Comparison of ENCODE assay signal across 37 cellular contexts in the genomic region with DNA sequence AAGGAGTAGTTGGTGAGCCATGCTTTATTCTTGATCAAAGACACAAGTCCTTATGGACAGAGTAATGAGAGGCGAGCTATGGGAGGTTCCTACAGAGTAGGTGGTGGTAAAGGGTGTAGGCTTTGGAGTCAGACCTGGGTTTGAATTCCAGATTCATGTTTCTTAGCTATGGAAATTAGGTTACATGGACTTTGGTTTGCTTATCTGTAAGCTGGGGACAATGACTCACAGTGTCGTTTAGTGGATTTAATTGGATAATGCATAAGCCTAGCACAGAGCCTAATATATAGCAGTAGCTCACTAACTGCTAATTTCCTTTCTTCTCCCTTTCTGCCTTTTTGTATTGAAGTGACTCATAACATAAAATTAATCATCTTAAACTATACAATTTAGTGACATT. TPM values are rescaled to one million over a fixed set of nuclear protein-coding genes. Genes with fewer than 3 reads are reported as not detected.
"Had no signal": no experiment of that assay in that cellular context is flagged by ENCODE, and none has a peak within 500 bp of the region (broad histone marks: within the 10 kb centered on the region; RNA-seq: fewer than 3 reads in every experiment).

No MANE protein-coding gene starts in this region.

- FAIRE-seq: endometrium, endothelial cell of umbilical vein had no signal

- DNase-seq: activated CD4-positive, alpha-beta memory T cell treated with anti-CD3 and anti-CD28 coated beads for 36 hours; activated CD4-positive, alpha-beta T cell treated with anti-CD3 and anti-CD28 coated beads for 36 hours; activated CD4-positive, alpha-beta T cell treated with anti-CD3 and anti-CD28 coated beads, Interleukin-2, amount 10 ng/mL, durations not matched to agents 24 days and 14 days; activated CD4-positive, CD25-positive, alpha-beta regulatory T cell; activated CD4-positive, CD25-positive, alpha-beta regulatory T cell treated with anti-CD3 and anti-CD28 coated beads, Interleukin-2, amount 50 U/mL, for 72 hours; activated CD8-positive, alpha-beta memory T cell treated with anti-CD3 and anti-CD28 coated beads, Interleukin-2, amount 10 ng/mL, durations not matched to agents 7 days and 5 days; activated CD8-positive, alpha-beta memory T cell treated with anti-CD3 and anti-CD28 coated beads, Interleukin-2, amount 50 U/mL, for 4 hours; activated CD8-positive, alpha-beta T cell treated with anti-CD3 and anti-CD28 coated beads, Interleukin-2, amount 10 ng/mL, durations not matched to agents 7 days and 5 days; activated effector memory CD4-positive, alpha-beta T cell treated with anti-CD3 and anti-CD28 coated beads, Interleukin-2, amount 50 U/mL, for 16 hours; activated naive CD4-positive, alpha-beta T cell treated with anti-CD3 and anti-CD28 coated beads for 36 hours; activated naive CD8-positive, alpha-beta T cell treated with anti-CD3 and anti-CD28 coated beads for 36 hours; activated naive CD8-positive, alpha-beta T cell treated with anti-CD3 and anti-CD28 coated beads, Interleukin-2, amount 50 U/mL, for 24 hours; activated T-cell treated with anti-CD3 and anti-CD28 coated beads, Interleukin-2, amount 50 U/mL, for 1 hour; activated T-cell treated with anti-CD3 and anti-CD28 coated beads, Interleukin-2, amount 50 U/mL, for 48 hours; adrenal gland; amygdala; aorta; central memory CD4-positive, alpha-beta T cell; cerebellar nuclear complex; colonic mucosa; effector CD8-positive, alpha-beta T cell; esophagus squamous epithelium; foreskin melanocyte; T-helper 2 cell had no signal

- ATAC-seq: activated CD4-positive, alpha-beta T cell treated with anti-CD3 and anti-CD28 coated beads for 36 hours; activated CD8-positive, alpha-beta memory T cell treated with anti-CD3 and anti-CD28 coated beads, Interleukin-2, amount 10 ng/mL, durations not matched to agents 7 days and 5 days; activated CD8-positive, alpha-beta T cell treated with anti-CD3 and anti-CD28 coated beads, Interleukin-2, amount 10 ng/mL, durations not matched to agents 7 days and 5 days; activated naive CD8-positive, alpha-beta T cell treated with anti-CD3 and anti-CD28 coated beads, Interleukin-2, amount 50 U/mL, for 24 hours; gastroesophageal sphincter had no signal

RNA-seq across cellular contexts. Expression of gene RTL4, which starts 4.7 kb away (rescaled TPM):
- total RNA-seq: activated CD4-positive, alpha-beta memory T cell treated with anti-CD3 and anti-CD28 coated beads for 36 hours; activated CD4-positive, alpha-beta T cell treated with anti-CD3 and anti-CD28 coated beads for 36 hours; activated CD4-positive, alpha-beta T cell treated with anti-CD3 and anti-CD28 coated beads, Interleukin-2, amount 10 ng/mL, durations not matched to agents 24 days and 14 days; activated CD8-positive, alpha-beta memory T cell treated with anti-CD3 and anti-CD28 coated beads for 36 hours; activated CD8-positive, alpha-beta memory T cell treated with anti-CD3 and anti-CD28 coated beads, Interleukin-2, amount 10 ng/mL, durations not matched to agents 7 days and 5 days; activated CD8-positive, alpha-beta T cell treated with anti-CD3 and anti-CD28 coated beads, Interleukin-2, amount 10 ng/mL, durations not matched to agents 7 days and 5 days; activated naive CD4-positive, alpha-beta T cell treated with anti-CD3 and anti-CD28 coated beads for 36 hours; activated naive CD8-positive, alpha-beta T cell treated with anti-CD3 and anti-CD28 coated beads for 36 hours; activated T-helper 1 cell treated with anti-CD3 and anti-CD28 coated beads, Interleukin-12 subunit alpha, Interleukin-12 subunit beta, Interleukin-2, Interleukin-4 antibody, amounts not matched to agents 30 ng/mL and 10 ng/mL and 1 ng/mL, durations not matched to agents 14 hours and 24 hours and 36 hours; activated T-helper 2 cell treated with anti-CD3 and anti-CD28 coated beads, Interferon-gamma antibody, Interleukin-2, Interleukin-4, amounts not matched to agents 10 μg/mL and 5 μg/mL and 100 μg/mL, durations not matched to agents 14 hours and 24 hours and 36 hours; adrenal gland; aorta; breast epithelium; cardiac muscle cell; colonic mucosa; dermis microvascular lymphatic vessel endothelial cell; endothelial cell of umbilical vein; esophagus squamous epithelium; fibroblast of lung; fibroblast of villous mesenchyme; glomerular endothelial cell; T-helper 1 cell treated with Interleukin-12 subunit alpha and Interleukin-12 subunit beta and Interleukin-4 antibody, amounts not matched to agents 30 ng/mL and 1 ng/mL, for 36 hours had no signal

RNA-seq across cellular contexts. Expression of gene TRPC5, which starts 5.0 kb away (rescaled TPM):
- total RNA-seq: activated CD4-positive, alpha-beta memory T cell treated with anti-CD3 and anti-CD28 coated beads for 36 hours; activated CD4-positive, alpha-beta T cell treated with anti-CD3 and anti-CD28 coated beads for 36 hours; activated CD4-positive, alpha-beta T cell treated with anti-CD3 and anti-CD28 coated beads, Interleukin-2, amount 10 ng/mL, durations not matched to agents 24 days and 14 days; activated CD8-positive, alpha-beta memory T cell treated with anti-CD3 and anti-CD28 coated beads for 36 hours; activated CD8-positive, alpha-beta memory T cell treated with anti-CD3 and anti-CD28 coated beads, Interleukin-2, amount 10 ng/mL, durations not matched to agents 7 days and 5 days; activated CD8-positive, alpha-beta T cell treated with anti-CD3 and anti-CD28 coated beads, Interleukin-2, amount 10 ng/mL, durations not matched to agents 7 days and 5 days; activated naive CD4-positive, alpha-beta T cell treated with anti-CD3 and anti-CD28 coated beads for 36 hours; activated naive CD8-positive, alpha-beta T cell treated with anti-CD3 and anti-CD28 coated beads for 36 hours; activated T-helper 1 cell treated with anti-CD3 and anti-CD28 coated beads, Interleukin-12 subunit alpha, Interleukin-12 subunit beta, Interleukin-2, Interleukin-4 antibody, amounts not matched to agents 30 ng/mL and 10 ng/mL and 1 ng/mL, durations not matched to agents 14 hours and 24 hours and 36 hours; activated T-helper 2 cell treated with anti-CD3 and anti-CD28 coated beads, Interferon-gamma antibody, Interleukin-2, Interleukin-4, amounts not matched to agents 10 μg/mL and 5 μg/mL and 100 μg/mL, durations not matched to agents 14 hours and 24 hours and 36 hours; aorta; breast epithelium; cardiac muscle cell; colonic mucosa; dermis microvascular lymphatic vessel endothelial cell; endothelial cell of umbilical vein; esophagus squamous epithelium; fibroblast of villous mesenchyme; glomerular endothelial cell; T-helper 1 cell treated with Interleukin-12 subunit alpha and Interleukin-12 subunit beta and Interleukin-4 antibody, amounts not matched to agents 30 ng/mL and 1 ng/mL, for 36 hours had no signal
